In the genomic region with DNA sequence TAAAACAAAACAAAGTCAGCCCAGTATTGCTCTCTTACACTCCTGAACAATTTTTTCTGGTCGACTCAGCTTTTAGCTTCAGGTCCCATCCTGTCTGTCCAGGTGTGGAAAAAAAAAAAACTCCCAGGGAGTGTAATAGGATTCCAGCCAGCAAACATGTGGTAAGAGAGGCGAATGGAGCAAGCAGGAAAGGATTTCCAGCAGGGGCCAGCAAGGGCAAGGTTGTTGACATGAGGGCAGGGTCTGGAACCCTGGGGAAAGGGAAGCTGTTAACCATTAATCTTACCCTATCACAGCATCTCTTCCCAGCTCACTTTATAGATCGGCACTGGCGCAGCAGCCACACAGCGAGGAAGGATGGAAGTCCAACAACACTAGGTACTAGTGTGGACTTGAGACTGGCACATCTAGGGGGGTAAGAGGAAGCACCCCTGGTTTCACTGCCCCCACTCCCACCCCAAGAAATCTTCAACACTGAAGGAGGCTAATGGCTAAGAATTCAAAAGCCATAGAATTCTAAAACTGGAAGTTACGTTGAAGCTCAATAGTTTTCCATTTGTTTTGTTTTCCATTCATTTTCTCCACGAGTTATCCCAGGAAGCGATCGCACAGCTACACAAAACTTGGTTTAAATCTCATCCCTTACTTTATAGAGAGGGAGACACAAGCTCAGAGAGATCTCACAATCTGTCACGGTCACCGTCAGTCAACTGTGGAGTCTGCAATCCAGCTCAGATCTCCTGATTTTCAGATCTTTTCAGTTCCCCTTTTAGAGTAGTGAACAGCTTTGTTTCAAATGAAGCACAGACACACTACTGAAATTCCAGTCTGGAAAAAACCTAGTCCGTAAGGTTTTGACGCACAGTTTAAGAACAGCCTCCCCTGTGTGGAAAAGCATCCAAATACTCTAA, we compare ENCODE assay signal across 1 cellular context.
A peak's percentile ranks its signal among the peaks of the same experiment; 100 is the strongest.
TF ChIP-seq lines count a peak whose summit lies in the region.

No MANE protein-coding gene starts in this region.

TF ChIP-seq in GM12878, 131 proteins besides CTCF, POLR2A, EP300 and RAD21 (continued from another document):
- TF ChIP-seq, protein P1, sequence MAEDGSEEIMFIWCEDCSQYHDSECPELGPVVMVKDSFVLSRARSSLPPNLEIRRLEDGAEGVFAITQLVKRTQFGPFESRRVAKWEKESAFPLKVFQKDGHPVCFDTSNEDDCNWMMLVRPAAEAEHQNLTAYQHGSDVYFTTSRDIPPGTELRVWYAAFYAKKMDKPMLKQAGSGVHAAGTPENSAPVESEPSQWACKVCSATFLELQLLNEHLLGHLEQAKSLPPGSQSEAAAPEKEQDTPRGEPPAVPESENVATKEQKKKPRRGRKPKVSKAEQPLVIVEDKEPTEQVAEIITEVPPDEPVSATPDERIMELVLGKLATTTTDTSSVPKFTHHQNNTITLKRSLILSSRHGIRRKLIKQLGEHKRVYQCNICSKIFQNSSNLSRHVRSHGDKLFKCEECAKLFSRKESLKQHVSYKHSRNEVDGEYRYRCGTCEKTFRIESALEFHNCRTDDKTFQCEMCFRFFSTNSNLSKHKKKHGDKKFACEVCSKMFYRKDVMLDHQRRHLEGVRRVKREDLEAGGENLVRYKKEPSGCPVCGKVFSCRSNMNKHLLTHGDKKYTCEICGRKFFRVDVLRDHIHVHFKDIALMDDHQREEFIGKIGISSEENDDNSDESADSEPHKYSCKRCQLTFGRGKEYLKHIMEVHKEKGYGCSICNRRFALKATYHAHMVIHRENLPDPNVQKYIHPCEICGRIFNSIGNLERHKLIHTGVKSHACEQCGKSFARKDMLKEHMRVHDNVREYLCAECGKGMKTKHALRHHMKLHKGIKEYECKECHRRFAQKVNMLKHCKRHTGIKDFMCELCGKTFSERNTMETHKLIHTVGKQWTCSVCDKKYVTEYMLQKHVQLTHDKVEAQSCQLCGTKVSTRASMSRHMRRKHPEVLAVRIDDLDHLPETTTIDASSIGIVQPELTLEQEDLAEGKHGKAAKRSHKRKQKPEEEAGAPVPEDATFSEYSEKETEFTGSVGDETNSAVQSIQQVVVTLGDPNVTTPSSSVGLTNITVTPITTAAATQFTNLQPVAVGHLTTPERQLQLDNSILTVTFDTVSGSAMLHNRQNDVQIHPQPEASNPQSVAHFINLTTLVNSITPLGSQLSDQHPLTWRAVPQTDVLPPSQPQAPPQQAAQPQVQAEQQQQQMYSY (CRISPR knock-in tag; IDR thresholded peaks at IDR 0.05), result no peak
- TF ChIP-seq, protein P2, sequence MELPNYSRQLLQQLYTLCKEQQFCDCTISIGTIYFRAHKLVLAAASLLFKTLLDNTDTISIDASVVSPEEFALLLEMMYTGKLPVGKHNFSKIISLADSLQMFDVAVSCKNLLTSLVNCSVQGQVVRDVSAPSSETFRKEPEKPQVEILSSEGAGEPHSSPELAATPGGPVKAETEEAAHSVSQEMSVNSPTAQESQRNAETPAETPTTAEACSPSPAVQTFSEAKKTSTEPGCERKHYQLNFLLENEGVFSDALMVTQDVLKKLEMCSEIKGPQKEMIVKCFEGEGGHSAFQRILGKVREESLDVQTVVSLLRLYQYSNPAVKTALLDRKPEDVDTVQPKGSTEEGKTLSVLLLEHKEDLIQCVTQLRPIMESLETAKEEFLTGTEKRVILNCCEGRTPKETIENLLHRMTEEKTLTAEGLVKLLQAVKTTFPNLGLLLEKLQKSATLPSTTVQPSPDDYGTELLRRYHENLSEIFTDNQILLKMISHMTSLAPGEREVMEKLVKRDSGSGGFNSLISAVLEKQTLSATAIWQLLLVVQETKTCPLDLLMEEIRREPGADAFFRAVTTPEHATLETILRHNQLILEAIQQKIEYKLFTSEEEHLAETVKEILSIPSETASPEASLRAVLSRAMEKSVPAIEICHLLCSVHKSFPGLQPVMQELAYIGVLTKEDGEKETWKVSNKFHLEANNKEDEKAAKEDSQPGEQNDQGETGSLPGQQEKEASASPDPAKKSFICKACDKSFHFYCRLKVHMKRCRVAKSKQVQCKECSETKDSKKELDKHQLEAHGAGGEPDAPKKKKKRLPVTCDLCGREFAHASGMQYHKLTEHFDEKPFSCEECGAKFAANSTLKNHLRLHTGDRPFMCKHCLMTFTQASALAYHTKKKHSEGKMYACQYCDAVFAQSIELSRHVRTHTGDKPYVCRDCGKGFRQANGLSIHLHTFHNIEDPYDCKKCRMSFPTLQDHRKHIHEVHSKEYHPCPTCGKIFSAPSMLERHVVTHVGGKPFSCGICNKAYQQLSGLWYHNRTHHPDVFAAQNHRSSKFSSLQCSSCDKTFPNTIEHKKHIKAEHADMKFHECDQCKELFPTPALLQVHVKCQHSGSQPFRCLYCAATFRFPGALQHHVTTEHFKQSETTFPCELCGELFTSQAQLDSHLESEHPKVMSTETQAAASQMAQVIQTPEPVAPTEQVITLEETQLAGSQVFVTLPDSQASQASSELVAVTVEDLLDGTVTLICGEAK (IDR thresholded peaks at IDR 0.05; ENCODE audit: borderline replicate concordance), result no peak
- 0 out of 2 replicates have a peak, but pooled peaks have one; percentile 24 for TF ChIP-seq EED (IDR thresholded peaks at IDR 0.05; ENCODE audit: low read depth)
- 0 out of 2 replicates have a peak, but pooled peaks have one; percentile 29 for TF ChIP-seq IKZF1 (conservative IDR thresholded peaks at IDR 0.05)
- no peak for TF ChIP-seq LARP7 (IDR thresholded peaks at IDR 0.05)
- TF ChIP-seq EGR1 (IDR thresholded peaks at IDR 0.05; ENCODE audit: borderline replicate concordance in 1 of 2, low read depth in 2 of 2, low read length in 2 of 2), result no peak
- TF ChIP-seq RFX5 (IDR thresholded peaks at IDR 0.05; ENCODE audit: low read depth, low read length), result no peak
- TF ChIP-seq NFIC (IDR thresholded peaks at IDR 0.05; ENCODE audit: low read depth, low read length), result no peak
- TF ChIP-seq SMAD1 (IDR thresholded peaks at IDR 0.05; ENCODE audit: low read depth, partially characterized antibody), result no peak
- TF ChIP-seq MYC (IDR thresholded peaks at IDR 0.05; ENCODE audit: insufficient read depth, insufficient read length, insufficient replicate concordance, low read length, severe bottlenecking), result no peak
- TF ChIP-seq ZNF217 (IDR thresholded peaks at IDR 0.05), result no peak
- TF ChIP-seq MYB (IDR thresholded peaks at IDR 0.05; ENCODE audit: borderline replicate concordance, low read depth, low read length), result no peak
- peak; percentile 78 for TF ChIP-seq SPI1 (IDR thresholded peaks at IDR 0.05; ENCODE audit: borderline replicate concordance, insufficient read depth, low read depth, low read length)
- TF ChIP-seq POLR2AphosphoS2 (IDR thresholded peaks at IDR 0.05; ENCODE audit: low read depth, low read length), result no peak
- TF ChIP-seq IKZF2 (IDR thresholded peaks at IDR 0.05), result peak in 1 of 2 experiments; percentile 21; a peak in 2 of 4 replicates
- TF ChIP-seq, protein P3, sequence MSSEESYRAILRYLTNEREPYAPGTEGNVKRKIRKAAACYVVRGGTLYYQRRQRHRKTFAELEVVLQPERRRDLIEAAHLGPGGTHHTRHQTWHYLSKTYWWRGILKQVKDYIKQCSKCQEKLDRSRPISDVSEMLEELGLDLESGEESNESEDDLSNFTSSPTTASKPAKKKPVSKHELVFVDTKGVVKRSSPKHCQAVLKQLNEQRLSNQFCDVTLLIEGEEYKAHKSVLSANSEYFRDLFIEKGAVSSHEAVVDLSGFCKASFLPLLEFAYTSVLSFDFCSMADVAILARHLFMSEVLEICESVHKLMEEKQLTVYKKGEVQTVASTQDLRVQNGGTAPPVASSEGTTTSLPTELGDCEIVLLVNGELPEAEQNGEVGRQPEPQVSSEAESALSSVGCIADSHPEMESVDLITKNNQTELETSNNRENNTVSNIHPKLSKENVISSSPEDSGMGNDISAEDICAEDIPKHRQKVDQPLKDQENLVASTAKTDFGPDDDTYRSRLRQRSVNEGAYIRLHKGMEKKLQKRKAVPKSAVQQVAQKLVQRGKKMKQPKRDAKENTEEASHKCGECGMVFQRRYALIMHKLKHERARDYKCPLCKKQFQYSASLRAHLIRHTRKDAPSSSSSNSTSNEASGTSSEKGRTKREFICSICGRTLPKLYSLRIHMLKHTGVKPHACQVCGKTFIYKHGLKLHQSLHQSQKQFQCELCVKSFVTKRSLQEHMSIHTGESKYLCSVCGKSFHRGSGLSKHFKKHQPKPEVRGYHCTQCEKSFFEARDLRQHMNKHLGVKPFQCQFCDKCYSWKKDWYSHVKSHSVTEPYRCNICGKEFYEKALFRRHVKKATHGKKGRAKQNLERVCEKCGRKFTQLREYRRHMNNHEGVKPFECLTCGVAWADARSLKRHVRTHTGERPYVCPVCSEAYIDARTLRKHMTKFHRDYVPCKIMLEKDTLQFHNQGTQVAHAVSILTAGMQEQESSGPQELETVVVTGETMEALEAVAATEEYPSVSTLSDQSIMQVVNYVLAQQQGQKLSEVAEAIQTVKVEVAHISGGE (CRISPR knock-in tag; IDR thresholded peaks at IDR 0.05), result no peak
- TF ChIP-seq TCF7 (IDR thresholded peaks at IDR 0.05; ENCODE audit: borderline replicate concordance), result no peak
